ENCODE assay signal across 12 cellular contexts in genomic region chr11:1829039-1829820, GRCh38. TPM values are rescaled to one million over a fixed set of nuclear protein-coding genes. Genes with fewer than 3 reads are reported as not detected.
A peak's percentile ranks its signal among the peaks of the same experiment; 100 is the strongest.
DNase-seq lines count a peak whose midpoint lies in the region; ATAC-seq and TF ChIP-seq lines count a peak whose summit lies in the region.
"Had no signal": no experiment of that assay in that cellular context is flagged by ENCODE, and none has a peak within 500 bp of the region (broad histone marks: within the 10 kb centered on the region; RNA-seq: fewer than 3 reads in every experiment).

No MANE protein-coding gene starts in this region.

- no peak overlapping the region for H3K4me3 ChIP-seq in retinal pigment epithelial cell (ENCODE audit: low read length)
- H3K4me3 ChIP-seq: skin epidermis had no signal

- DNase-seq in EL = peak; percentile 76
- peak; percentile 91 for DNase-seq in RPMI7951 (ENCODE audit: low read depth)
- peak; percentile 61 for DNase-seq in fibroblast of gingiva (ENCODE audit: low read depth)
- DNase-seq in retinal pigment epithelial cell (ENCODE audit: low read depth) = peak; percentile 81
- no peak for DNase-seq in GM10266 (ENCODE audit: extremely low spot score)
- DNase-seq in NCI-H446 (lab: John Stamatoyannopoulos, UW) = no peak
- DNase-seq: NCI-H524, T-helper 9 cell had no signal

- no peak for ATAC-seq in HG02763 (IDR thresholded peaks at IDR 0.05; ENCODE audit: unreplicated experiment)
- no peak for ATAC-seq in HG03175 (IDR thresholded peaks at IDR 0.05; ENCODE audit: unreplicated experiment)

- TF ChIP-seq CTCF in retinal pigment epithelial cell (conservative IDR thresholded peaks at IDR 0.05; ENCODE audit: low read depth, low read length) (no peak), GM10266 (IDR thresholded peaks at IDR 0.05; ENCODE audit: control insufficient read depth, insufficient read depth, low read depth, missing control alignments) (no peak)

RNA-seq across cellular contexts. Expression of gene SYT8, which starts 5.6 kb away (rescaled TPM):
- 0.20 TPM in 1 of 2 replicates, not detected in the other for total RNA-seq in RPMI7951 (2014; rRNA removed; shearing (Covaris generic))
- total RNA-seq: G401 had no signal

RNA-seq across cellular contexts. Expression of gene TNNI2, which starts 9.6 kb away (rescaled TPM):
- total RNA-seq in RPMI7951 (2014; rRNA removed; shearing (Covaris generic)) = 0.48 TPM in 1 of 2 replicates, not detected in the other
- total RNA-seq: G401 had no signal

RNA-seq across cellular contexts. Expression of gene LSP1, which starts 23.7 kb away (rescaled TPM):
- total RNA-seq in RPMI7951 (2014; rRNA removed; shearing (Covaris generic)) = 2.4 and 3.8 TPM in 2 replicates

Comparison
In these comparisons a context has a peak if more than half of its experiments do, and no peak if none do; other contexts are left out.
1. DNase-seq: peak in EL (single experiment), RPMI7951 (single experiment), fibroblast of gingiva (single experiment) and retinal pigment epithelial cell (single experiment); none in GM10266 (single experiment) and NCI-H446 (0 of 2).